18 cellular contexts compared by ENCODE assay signal in genomic region chr1:64755356-64755755, GRCh38. TPM values are rescaled to one million over a fixed set of nuclear protein-coding genes. Genes with fewer than 3 reads are reported as not detected.
A peak's percentile ranks its signal among the peaks of the same experiment; 100 is the strongest.
DNase-seq lines count a peak whose midpoint lies in the region; ATAC-seq, FAIRE-seq and TF ChIP-seq lines count a peak whose summit lies in the region.
"Had no signal": no experiment of that assay in that cellular context is flagged by ENCODE, and none has a peak within 500 bp of the region (broad histone marks: within the 10 kb centered on the region; RNA-seq: fewer than 3 reads in every experiment).

No MANE protein-coding gene starts in this region.

- H3K9me3 Mint-ChIP-seq in GM23338, result no peaks in the 10 kb centered on the region
- H3K9me3 Mint-ChIP-seq: activated naive CD4-positive, alpha-beta T cell treated with anti-CD3 and anti-CD28 coated beads, Interleukin-2, amount 10 ng/mL, durations not matched to agents 7 days and 5 days had no signal

- no peak for DNase-seq in GM23338 (ENCODE audit: low spot score)
- peak; percentile 45 for DNase-seq in NCI-H526 treated with DMSO at 0.1 percent for 48 hours (lab: John Stamatoyannopoulos, UW)
- peak; percentile 11 for DNase-seq in fibroblast of the aortic adventitia (ENCODE audit: low read depth)
- no peak for DNase-seq in pancreas
- DNase-seq in frontal cortex (ENCODE audit: low spot score in 2 of 2), result no peak
- DNase-seq: activated CD4-positive, CD25-positive, alpha-beta regulatory T cell treated with anti-CD3 and anti-CD28 coated beads, Interleukin-2, amount 50 U/mL, for 72 hours; activated naive CD4-positive, alpha-beta T cell treated with anti-CD3 and anti-CD28 coated beads, Interleukin-2, amount 10 ng/mL, durations not matched to agents 7 days and 5 days; activated T-cell treated with anti-CD3 and anti-CD28 coated beads, Interleukin-2, amount 50 U/mL, for 48 hours; caudate nucleus; GDM1; NCI-H1092 treated with DMSO at 0.1 percent for 48 hours; NCI-H2081; NCI-H510A treated with DMSO at 0.1 percent for 48 hours; stimulated activated CD4-positive, alpha-beta T cell treated with anti-CD3 and anti-CD28 coated beads, Interleukin-4, amount 100 ng/mL, for 4 hours had no signal

- H3K27me3 Mint-ChIP-seq in GM23338 (ENCODE audit: insufficient read depth, low read depth, poor library complexity), result no peaks in the 10 kb centered on the region
- H3K27me3 Mint-ChIP-seq: activated naive CD4-positive, alpha-beta T cell treated with anti-CD3 and anti-CD28 coated beads, Interleukin-2, amount 10 ng/mL, durations not matched to agents 7 days and 5 days had no signal

- intact Hi-C loops in pancreas (cut with DNase I), result no loop called here

- H3K27me3 ChIP-seq in GM23338 (ENCODE audit: insufficient read depth) (no peaks in the 10 kb centered on the region), pancreas (no peaks in the 10 kb centered on the region)
- H3K27me3 ChIP-seq: vagina had no signal

- H3K36me3 Mint-ChIP-seq in GM23338 (ENCODE audit: low read depth), result peaks cover 7% of the 10 kb centered on the region; the same call in 2 of the 3 replicates
- H3K36me3 Mint-ChIP-seq: activated naive CD4-positive, alpha-beta T cell treated with anti-CD3 and anti-CD28 coated beads, Interleukin-2, amount 10 ng/mL, durations not matched to agents 7 days and 5 days had no signal

- H3K4me2 ChIP-seq in GM23338, result peak overlapping the region; percentile 36; the same call in 1 of the 2 replicates

- H3K27ac ChIP-seq in GM23338 (ENCODE audit: low read depth), result no peak overlapping the region
- H3K27ac ChIP-seq in pancreas, result peak overlapping the region in 2 of 4 donors; percentile 46 to 50
- H3K27ac ChIP-seq: vagina had no signal

- peaks cover 79% of the 10 kb centered on the region for H3K79me2 ChIP-seq in GM23338 (replicated peaks; ENCODE audit: insufficient read depth)

- H3K4me3 ChIP-seq in GM23338 (no peak overlapping the region), fibroblast of the aortic adventitia (ENCODE audit: low read depth, low read length) (no peak overlapping the region), pancreas (no peak overlapping the region)
- H3K4me3 ChIP-seq: vagina had no signal

- peaks cover 24% of the 10 kb centered on the region for H4K20me1 ChIP-seq in GM23338 (replicated peaks; ENCODE audit: insufficient read depth)

- no peaks in the 10 kb centered on the region for H3K36me3 ChIP-seq in GM23338 (ENCODE audit: insufficient read depth)
- H3K36me3 ChIP-seq in pancreas, result no peaks in the 10 kb centered on the region
- H3K36me3 ChIP-seq: vagina had no signal

- 17 to 20% methylated on average over 2 of the region's 2 CpGs for WGBS in pancreas, 2 donors

- no peaks in the 10 kb centered on the region for H3K9me2 ChIP-seq in GM23338 (ENCODE audit: insufficient read depth)

- TF ChIP-seq CTCF in GM23338 (conservative IDR thresholded peaks at IDR 0.05; ENCODE audit: low read depth in 2 of 2) (no peak), fibroblast of the aortic adventitia (IDR thresholded peaks at IDR 0.05; ENCODE audit: insufficient read depth, low read length) (peak; percentile 8), pancreas (IDR thresholded peaks at IDR 0.05) (no peak)

- no peaks in the 10 kb centered on the region for H3K9me3 ChIP-seq in pancreas
- H3K9me3 ChIP-seq: vagina had no signal

- no peak overlapping the region for H3K4me3 Mint-ChIP-seq in GM23338
- H3K4me3 Mint-ChIP-seq: activated naive CD4-positive, alpha-beta T cell treated with anti-CD3 and anti-CD28 coated beads, Interleukin-2, amount 10 ng/mL, durations not matched to agents 7 days and 5 days had no signal

- FAIRE-seq in pancreas (lab: Jason Lieb, UNC) (peak; percentile 79), frontal cortex (lab: Jason Lieb, UNC) (no peak)

- ATAC-seq in GM23338, result peak; percentile 53
- ATAC-seq in pancreas, result peak; percentile 44 to 84 (median 76)
- ATAC-seq in HG03565 (IDR thresholded peaks at IDR 0.05; ENCODE audit: unreplicated experiment), result no peak
- ATAC-seq in GM18511 (IDR thresholded peaks at IDR 0.05; ENCODE audit: unreplicated experiment), result no peak
- no peak for ATAC-seq in GM21717 (IDR thresholded peaks at IDR 0.05; ENCODE audit: unreplicated experiment)

- no peaks in the 10 kb centered on the region for H3F3A ChIP-seq in GM23338 (replicated peaks; ENCODE audit: low read depth)

- peaks cover 24% of the 10 kb centered on the region for H3K4me1 Mint-ChIP-seq in GM23338
- H3K4me1 Mint-ChIP-seq: activated naive CD4-positive, alpha-beta T cell treated with anti-CD3 and anti-CD28 coated beads, Interleukin-2, amount 10 ng/mL, durations not matched to agents 7 days and 5 days had no signal

- H2AFZ ChIP-seq in GM23338, result no peak overlapping the region

- H3K4me1 ChIP-seq in GM23338 (ENCODE audit: insufficient read depth) (peaks cover 14% of the 10 kb centered on the region), pancreas (peaks cover 0 to 21% (median 6%) of the 10 kb centered on the region in 3 donors)

- H3K27ac Mint-ChIP-seq in GM23338, result no peak overlapping the region
- H3K27ac Mint-ChIP-seq: activated naive CD4-positive, alpha-beta T cell treated with anti-CD3 and anti-CD28 coated beads, Interleukin-2, amount 10 ng/mL, durations not matched to agents 7 days and 5 days had no signal

TF ChIP-seq in GM23338, 12 proteins besides CTCF, POLR2A, EP300 and RAD21 (continues in another document):
- no peak for TF ChIP-seq REST (IDR thresholded peaks at IDR 0.05; ENCODE audit: unreplicated experiment)

RNA-seq across cellular contexts. Expression of gene RAVER2, which starts 10.5 kb away (rescaled TPM):
- 24.6 and 27.0 TPM in 2 replicates for total RNA-seq in GM23338 (2014; rRNA removed; shearing (Covaris generic))
- polyA plus RNA-seq in GM23338 (2016; fragmentation: Nextera tagmentation; extraction: Ambion mirVana) (5.9 and 7.8 TPM in 2 replicates), pancreas (1 to 10 TPM; 5.0 to 8.7 TPM)
- total RNA-seq in fibroblast of the aortic adventitia (ENCODE audit: low replicate concordance) (7.2 and 8.5 TPM in 2 replicates), pancreas (1 to 10 TPM; 3.3 to 6.6 (median 4.8) TPM), frontal cortex (13.0 TPM)

Comparison
In these comparisons a context has a peak if more than half of its experiments do, and no peak if none do; other contexts are left out.
1. ATAC-seq: peak in GM23338 (single experiment) and pancreas (4 of 4); none in HG03565 (single experiment), GM18511 (single experiment) and GM21717 (single experiment).
2. DNase-seq: peak in NCI-H526 treated with DMSO at 0.1 percent for 48 hours (single experiment) and fibroblast of the aortic adventitia (single experiment); none in GM23338 (single experiment), pancreas (0 of 6) and frontal cortex (0 of 2).